Comparison of ENCODE assay signal across 13 cellular contexts in the genomic region with DNA sequence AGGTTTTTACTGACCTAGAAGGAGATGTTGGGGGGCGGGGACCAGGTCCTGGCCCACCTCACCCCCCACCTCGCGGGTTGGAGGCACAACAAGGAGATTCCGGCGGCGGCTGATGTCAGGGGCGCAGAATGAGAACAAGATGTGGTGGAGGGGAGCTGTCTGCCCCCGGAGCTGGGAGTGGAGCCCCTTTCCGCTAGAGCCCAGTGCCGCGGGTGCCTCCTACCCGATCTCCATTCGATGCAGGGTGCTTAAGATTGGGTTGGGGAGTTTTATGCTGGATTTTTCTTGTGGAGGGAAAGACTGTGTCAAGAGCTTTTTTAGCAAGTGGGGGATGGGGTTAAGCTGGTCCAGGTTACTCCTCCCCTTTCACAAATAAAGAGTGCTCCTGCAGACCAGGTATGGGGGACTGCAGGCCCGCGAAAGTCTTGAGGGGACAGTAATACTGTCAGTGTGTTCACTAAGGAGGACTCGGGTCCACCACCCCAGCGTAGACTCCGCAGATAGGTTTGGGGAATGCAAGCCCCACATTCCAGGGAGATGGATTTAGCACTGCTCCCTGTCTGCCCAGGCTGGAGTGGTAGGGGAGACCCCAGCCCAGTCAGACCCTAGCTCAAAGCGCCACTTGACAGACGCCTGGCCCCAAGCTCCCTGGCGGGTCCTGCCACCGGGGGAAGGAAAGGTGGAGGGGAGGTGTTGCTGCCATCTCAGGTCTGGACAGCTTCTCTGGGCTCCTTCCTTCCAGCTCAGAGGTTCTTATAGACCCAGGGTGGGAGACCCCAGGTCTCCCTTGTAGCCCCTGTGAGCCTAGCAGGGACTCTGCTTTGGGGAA. TPM values are rescaled to one million over a fixed set of nuclear protein-coding genes. Genes with fewer than 3 reads are reported as not detected.
A peak's percentile ranks its signal among the peaks of the same experiment; 100 is the strongest.
DNase-seq lines count a peak whose midpoint lies in the region; ATAC-seq and TF ChIP-seq lines count a peak whose summit lies in the region.
"Had no signal": no experiment of that assay in that cellular context is flagged by ENCODE, and none has a peak within 500 bp of the region (broad histone marks: within the 10 kb centered on the region; RNA-seq: fewer than 3 reads in every experiment).

No MANE protein-coding gene starts in this region.

- H3K9me3 ChIP-seq in T-helper 17 cell (ENCODE audit: control insufficient read depth, low read length, poor library complexity, severe bottlenecking), result no peaks in the 10 kb centered on the region
- H3K9me3 ChIP-seq: BE2C had no signal

- H3K4me1 Mint-ChIP-seq in T-helper 17 cell (peaks cover 28% of the 10 kb centered on the region), glutamatergic neuron (ENCODE audit: low read depth, unreplicated experiment) (peaks cover 27% of the 10 kb centered on the region)

- ATAC-seq in T-helper 17 cell, result no peak
- ATAC-seq in stimulated activated naive CD8-positive, alpha-beta T cell treated with anti-CD3 and anti-CD28 coated beads, Interleukin-15, Interleukin-2, amounts not matched to agents 100 U/mL and 50 U/mL, for 24 hours, result no peak

- H3K27me3 Mint-ChIP-seq in T-helper 17 cell, result peaks cover 54% of the 10 kb centered on the region
- H3K27me3 Mint-ChIP-seq in glutamatergic neuron (ENCODE audit: unreplicated experiment), result peaks cover 20% of the 10 kb centered on the region

- H3K9me3 Mint-ChIP-seq in glutamatergic neuron (ENCODE audit: unreplicated experiment), result peaks cover 6% of the 10 kb centered on the region

- H3K27ac Mint-ChIP-seq in T-helper 17 cell, result peak overlapping the region; percentile 70
- no peak overlapping the region for H3K27ac Mint-ChIP-seq in glutamatergic neuron (ENCODE audit: unreplicated experiment)

- H3K36me3 Mint-ChIP-seq in T-helper 17 cell (ENCODE audit: low read depth) (no peaks in the 10 kb centered on the region), glutamatergic neuron (ENCODE audit: unreplicated experiment) (no peaks in the 10 kb centered on the region)

- TF ChIP-seq CTCF in glutamatergic neuron (IDR thresholded peaks at IDR 0.05; ENCODE audit: partially characterized antibody, unreplicated experiment), result no peak

- DNase-seq in activated naive CD4-positive, alpha-beta T cell treated with Interleukin-2 at 50 U/mL for 16 hours, result peak; percentile 19
- no peak for DNase-seq in activated naive CD4-positive, alpha-beta T cell (lab: John Stamatoyannopoulos, UW)
- DNase-seq in T-helper 17 cell, result peak in 1 of 3 donors; percentile 24
- DNase-seq in glutamatergic neuron, result no peak
- DNase-seq in stimulated activated naive CD8-positive, alpha-beta T cell treated with anti-CD3 and anti-CD28 coated beads, Interleukin-15, Interleukin-2, amounts not matched to agents 100 U/mL and 50 U/mL, for 24 hours, result peak; percentile 31
- DNase-seq in midbrain (lab: John Stamatoyannopoulos, UW), result no peak
- DNase-seq in NCI-H2107 treated with DMSO at 0.1 percent for 48 hours (lab: John Stamatoyannopoulos, UW; ENCODE audit: unreplicated experiment), result no peak
- DNase-seq in NCI-H1092 (lab: John Stamatoyannopoulos, UW), result no peak
- DNase-seq: BE2C, NCI-H1105 treated with DMSO at 0.1 percent for 48 hours had no signal

- H3K4me3 Mint-ChIP-seq in T-helper 17 cell (peak overlapping the region; percentile 78), glutamatergic neuron (ENCODE audit: unreplicated experiment) (peak overlapping the region; percentile 50)

RNA-seq across cellular contexts. Expression of gene CACNA1G, which starts 2.0 kb away (rescaled TPM):
- total RNA-seq in T-helper 17 cell (under 1 TPM; 0.05 to 0.18 TPM), glutamatergic neuron (ENCODE audit: unreplicated experiment) (2.2 TPM)

RNA-seq across cellular contexts. Expression of gene SPATA20, which starts 15.5 kb away (rescaled TPM):
- total RNA-seq in T-helper 17 cell (10 to 100 TPM; 11.3 to 16.4 TPM), glutamatergic neuron (ENCODE audit: unreplicated experiment) (14.0 TPM)

RNA-seq across cellular contexts. Expression of gene EPN3, which starts 29.9 kb away (rescaled TPM):
- total RNA-seq in T-helper 17 cell, result not detected
- total RNA-seq in glutamatergic neuron (ENCODE audit: unreplicated experiment), result 0.12 TPM
- total RNA-seq: fibroblast of lung, posterior vena cava, temporal lobe had no signal

RNA-seq across cellular contexts. Expression of gene MYCBPAP, which starts 54.2 kb away (rescaled TPM):
- total RNA-seq in T-helper 17 cell (1 to 10 TPM; 1.2 to 1.3 TPM), glutamatergic neuron (ENCODE audit: unreplicated experiment) (2.5 TPM)

Comparison
In these comparisons a context has a peak if more than half of its experiments do, and no peak if none do; other contexts are left out.
1. DNase-seq: peak in activated naive CD4-positive, alpha-beta T cell treated with Interleukin-2 at 50 U/mL for 16 hours (single experiment) and stimulated activated naive CD8-positive, alpha-beta T cell treated with anti-CD3 and anti-CD28 coated beads, Interleukin-15, Interleukin-2, amounts not matched to agents 100 U/mL and 50 U/mL, for 24 hours (single experiment); none in activated naive CD4-positive, alpha-beta T cell (0 of 4), glutamatergic neuron (single experiment), midbrain (single experiment), NCI-H2107 treated with DMSO at 0.1 percent for 48 hours (single experiment) and NCI-H1092 (single experiment).